ENCODE assay signal across 21 cellular contexts in genomic region chr7:112252691-112253090, GRCh38.
"Had no signal": no experiment of that assay in that cellular context is flagged by ENCODE, and none has a peak within 500 bp of the region (broad histone marks: within the 10 kb centered on the region; RNA-seq: fewer than 3 reads in every experiment).

No MANE protein-coding gene starts in this region.

- H3K36me3 ChIP-seq: neutrophil, pancreas, sigmoid colon, stomach, thyroid gland had no signal

- ATAC-seq: activated CD8-positive, alpha-beta T cell treated with anti-CD3 and anti-CD28 coated beads for 36 hours; activated T-helper 17 cell treated with anti-CD3 and anti-CD28 coated beads, Interleukin-2, amount 50 U/mL, for 72 hours; left ventricle myocardium superior; natural killer cell; pancreas; stimulated activated effector memory CD8-positive, alpha-beta T cell treated with anti-CD3 and anti-CD28 coated beads, Interleukin-12 subunit alpha, Interleukin-12 subunit beta, amount 100 ng/mL, for 72 hours had no signal

- H3K4me1 ChIP-seq: sigmoid colon had no signal

- H3K4me3 ChIP-seq: coronary artery, pancreas, sigmoid colon, stomach, thyroid gland had no signal

- FAIRE-seq: frontal cortex, pancreas had no signal

- H3K27ac ChIP-seq: coronary artery, neutrophil, pancreas, sigmoid colon, stomach, thyroid gland had no signal

- DNase-seq: activated CD4-positive, alpha-beta T cell treated with anti-CD3 and anti-CD28 coated beads, Interleukin-2, amount 10 ng/mL, durations not matched to agents 24 days and 14 days; activated CD8-positive, alpha-beta T cell treated with anti-CD3 and anti-CD28 coated beads for 36 hours; activated naive CD4-positive, alpha-beta T cell; activated naive CD8-positive, alpha-beta T cell treated with anti-CD3 and anti-CD28 coated beads, Interleukin-2, amount 10 ng/mL, durations not matched to agents 7 days and 5 days; activated T-cell treated with anti-CD3 and anti-CD28 coated beads, Interleukin-2, amount 50 U/mL, for 1 hour; central memory CD4-positive, alpha-beta T cell; immature natural killer cell; kidney glomerular epithelial cell; left ventricle myocardium superior; natural killer cell; pancreas; sigmoid colon; stimulated activated CD4-positive, alpha-beta T cell treated with anti-CD3 and anti-CD28 coated beads, Interleukin-4, amount 100 ng/mL, for 24 hours; stomach; T1000; thyroid gland had no signal

- H3K9me3 ChIP-seq: neutrophil, pancreas, sigmoid colon, stomach, thyroid gland had no signal

- H3K27me3 ChIP-seq: neutrophil, pancreas, sigmoid colon, stomach, thyroid gland had no signal
